ENCODE assay signal across 8 cellular contexts in the genomic region with DNA sequence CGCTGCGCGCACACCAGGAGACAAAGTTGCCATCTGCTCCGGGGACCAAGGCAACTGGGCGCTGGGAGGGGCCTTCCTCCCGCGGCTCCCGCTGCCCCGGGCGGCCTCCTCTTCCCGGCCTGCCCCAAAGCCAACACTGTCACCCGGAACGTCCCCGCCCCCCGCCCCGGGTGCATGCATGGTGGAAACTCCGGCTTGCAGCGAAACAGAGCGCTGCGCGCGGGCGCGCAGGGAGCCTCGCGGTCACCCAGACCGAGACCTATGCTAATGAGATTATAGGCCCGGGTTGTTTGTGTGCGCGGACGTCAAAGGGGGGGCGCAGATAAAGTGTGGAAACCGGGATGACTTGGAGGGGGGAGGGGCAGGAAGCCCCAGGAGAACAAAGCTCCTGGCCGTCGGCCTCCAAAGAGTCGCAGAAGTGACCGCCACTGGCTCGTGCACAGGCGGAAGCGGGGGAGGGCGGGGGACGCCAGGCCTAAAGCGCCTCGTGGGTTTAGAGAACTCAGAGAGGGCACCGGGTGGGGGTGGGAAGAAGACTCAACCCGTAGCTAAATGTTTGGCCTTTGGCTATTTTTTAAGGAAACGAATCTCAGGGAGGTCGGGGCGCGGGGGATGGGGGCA.
DNase-seq lines count a peak whose midpoint lies in the region; ATAC-seq and TF ChIP-seq lines count a peak whose summit lies in the region.

No MANE protein-coding gene starts in this region.

- ATAC-seq in activated naive CD8-positive, alpha-beta T cell treated with anti-CD3 and anti-CD28 coated beads, Interleukin-2, amount 50 U/mL, for 24 hours, result peak; percentile 30
- no peak for ATAC-seq in memory B cell (ENCODE audit: low read depth)
- no peak for ATAC-seq in HG02798 (IDR thresholded peaks at IDR 0.05; ENCODE audit: poor library complexity, unreplicated experiment)

- no peak for TF ChIP-seq CTCF in MM.1S (IDR thresholded peaks at IDR 0.05; ENCODE audit: low read length)

- no peak overlapping the region for H3K9ac ChIP-seq in MM.1S (ENCODE audit: low read length)

- no peak overlapping the region for H3K4me2 ChIP-seq in MM.1S (ENCODE audit: low read depth, low read length)

- no peak overlapping the region for H3K27ac Mint-ChIP-seq in activated naive CD8-positive, alpha-beta T cell treated with anti-CD3 and anti-CD28 coated beads, Interleukin-2, amount 50 U/mL, for 24 hours
- H3K27ac Mint-ChIP-seq in memory B cell, result no peak overlapping the region

- no peaks in the 10 kb centered on the region for H3K9me3 Mint-ChIP-seq in activated naive CD8-positive, alpha-beta T cell treated with anti-CD3 and anti-CD28 coated beads, Interleukin-2, amount 50 U/mL, for 24 hours
- no peaks in the 10 kb centered on the region for H3K9me3 Mint-ChIP-seq in memory B cell

- no peak overlapping the region for H3K27ac ChIP-seq in MM.1S (ENCODE audit: low read length)

- no peaks in the 10 kb centered on the region for H3K79me2 ChIP-seq in MM.1S (ENCODE audit: low read length)

- peak; percentile 42 for DNase-seq in CMK (ENCODE audit: low read depth)
- peak; percentile 25 for DNase-seq in NCI-H2081 treated with DMSO at 0.1 percent for 48 hours (lab: John Stamatoyannopoulos, UW)
- peak; percentile 44 for DNase-seq in activated naive CD8-positive, alpha-beta T cell treated with anti-CD3 and anti-CD28 coated beads, Interleukin-2, amount 50 U/mL, for 24 hours
- no peak for DNase-seq in memory B cell (ENCODE audit: low spot score in 2 of 2)
- no peak for DNase-seq in MM.1S
- no peak for DNase-seq in dedifferentiated amniotic fluid mesenchymal stem cell (ENCODE audit: extremely low spot score)
- DNase-seq in SKM-1 (lab: John Stamatoyannopoulos, UW; ENCODE audit: unreplicated experiment), result no peak

- H3K36me3 Mint-ChIP-seq in activated naive CD8-positive, alpha-beta T cell treated with anti-CD3 and anti-CD28 coated beads, Interleukin-2, amount 50 U/mL, for 24 hours (ENCODE audit: low read depth), result no peaks in the 10 kb centered on the region
- no peaks in the 10 kb centered on the region for H3K36me3 Mint-ChIP-seq in memory B cell

- no peaks in the 10 kb centered on the region for H3K27me3 ChIP-seq in MM.1S (replicated peaks; ENCODE audit: insufficient read depth, low read length)

- H3K36me3 ChIP-seq in MM.1S (replicated peaks; ENCODE audit: insufficient read depth, low read length), result no peaks in the 10 kb centered on the region

- H2AFZ ChIP-seq in MM.1S (ENCODE audit: low read length), result no peak overlapping the region

- H3K9me2 ChIP-seq in MM.1S (replicated peaks; ENCODE audit: insufficient read depth, low read length), result no peaks in the 10 kb centered on the region

- no peak overlapping the region for H3K4me3 ChIP-seq in MM.1S (ENCODE audit: low read length)

- peak overlapping the region; percentile 52 for H3K4me3 Mint-ChIP-seq in activated naive CD8-positive, alpha-beta T cell treated with anti-CD3 and anti-CD28 coated beads, Interleukin-2, amount 50 U/mL, for 24 hours
- H3K4me3 Mint-ChIP-seq in memory B cell, result peak overlapping the region; percentile 74

- H3K9me3 ChIP-seq in MM.1S (replicated peaks; ENCODE audit: insufficient read depth, low read length), result no peaks in the 10 kb centered on the region

- peaks cover 9% of the 10 kb centered on the region; the same call in 1 of the 2 replicates for H3F3A ChIP-seq in MM.1S (ENCODE audit: insufficient read depth, low read length)

- peaks cover 37% of the 10 kb centered on the region for H3K27me3 Mint-ChIP-seq in activated naive CD8-positive, alpha-beta T cell treated with anti-CD3 and anti-CD28 coated beads, Interleukin-2, amount 50 U/mL, for 24 hours
- H3K27me3 Mint-ChIP-seq in memory B cell, result peaks cover 13% of the 10 kb centered on the region

- no peaks in the 10 kb centered on the region for H3K4me1 ChIP-seq in MM.1S (ENCODE audit: low read length)

- no peaks in the 10 kb centered on the region for H4K20me1 ChIP-seq in MM.1S (ENCODE audit: insufficient read depth, low read length)

- H3K4me1 Mint-ChIP-seq in activated naive CD8-positive, alpha-beta T cell treated with anti-CD3 and anti-CD28 coated beads, Interleukin-2, amount 50 U/mL, for 24 hours, result peaks cover 39% of the 10 kb centered on the region
- H3K4me1 Mint-ChIP-seq in memory B cell, result peaks cover 22% of the 10 kb centered on the region

Comparison
In these comparisons a context has a peak if more than half of its experiments do, and no peak if none do; other contexts are left out.
1. DNase-seq: peak in CMK (single experiment), NCI-H2081 treated with DMSO at 0.1 percent for 48 hours (single experiment) and activated naive CD8-positive, alpha-beta T cell treated with anti-CD3 and anti-CD28 coated beads, Interleukin-2, amount 50 U/mL, for 24 hours (single experiment); none in memory B cell (0 of 2), MM.1S (single experiment), dedifferentiated amniotic fluid mesenchymal stem cell (single experiment) and SKM-1 (single experiment).